In genomic region chr10:45515630-45516029, GRCh38 we compare ENCODE assay signal across 13 cellular contexts.
"Had no signal": no experiment of that assay in that cellular context is flagged by ENCODE, and none has a peak within 500 bp of the region (broad histone marks: within the 10 kb centered on the region; RNA-seq: fewer than 3 reads in every experiment).

No MANE protein-coding gene starts in this region.

- H3K27ac Mint-ChIP-seq: activated CD4-positive, alpha-beta memory T cell treated with anti-CD3 and anti-CD28 coated beads, Interleukin-2, amount 10 ng/mL, durations not matched to agents 7 days and 5 days; activated naive CD8-positive, alpha-beta T cell treated with anti-CD3 and anti-CD28 coated beads, Interleukin-2, amount 10 ng/mL, durations not matched to agents 7 days and 5 days; nephron progenitor cell; T-helper 1 cell treated with Interleukin-12 subunit alpha and Interleukin-12 subunit beta and Interleukin-4 antibody, amounts not matched to agents 30 μg/mL and 1 μg/mL, for 36 hours had no signal

- H3K4me1 Mint-ChIP-seq: activated CD4-positive, alpha-beta memory T cell treated with anti-CD3 and anti-CD28 coated beads, Interleukin-2, amount 10 ng/mL, durations not matched to agents 7 days and 5 days had no signal

- H3K27ac ChIP-seq: brain microvascular endothelial cell had no signal

- H3K9me3 Mint-ChIP-seq: activated CD4-positive, alpha-beta memory T cell treated with anti-CD3 and anti-CD28 coated beads, Interleukin-2, amount 10 ng/mL, durations not matched to agents 7 days and 5 days; activated naive CD8-positive, alpha-beta T cell treated with anti-CD3 and anti-CD28 coated beads, Interleukin-2, amount 10 ng/mL, durations not matched to agents 7 days and 5 days; central memory CD8-positive, alpha-beta T cell; T-helper 1 cell treated with Interleukin-12 subunit alpha and Interleukin-12 subunit beta and Interleukin-4 antibody, amounts not matched to agents 30 μg/mL and 1 μg/mL, for 36 hours had no signal

- H3K4me3 Mint-ChIP-seq: activated CD4-positive, alpha-beta memory T cell treated with anti-CD3 and anti-CD28 coated beads, Interleukin-2, amount 10 ng/mL, durations not matched to agents 7 days and 5 days; activated naive CD8-positive, alpha-beta T cell treated with anti-CD3 and anti-CD28 coated beads, Interleukin-2, amount 10 ng/mL, durations not matched to agents 7 days and 5 days; central memory CD8-positive, alpha-beta T cell; nephron progenitor cell; T-helper 1 cell treated with Interleukin-12 subunit alpha and Interleukin-12 subunit beta and Interleukin-4 antibody, amounts not matched to agents 30 μg/mL and 1 μg/mL, for 36 hours had no signal

- H3K36me3 Mint-ChIP-seq: activated naive CD8-positive, alpha-beta T cell treated with anti-CD3 and anti-CD28 coated beads, Interleukin-2, amount 10 ng/mL, durations not matched to agents 7 days and 5 days had no signal

- H3K27me3 ChIP-seq: brain microvascular endothelial cell had no signal

- H3K36me3 ChIP-seq: brain microvascular endothelial cell had no signal

- DNase-seq: activated CD4-positive, alpha-beta memory T cell treated with anti-CD3 and anti-CD28 coated beads, Interleukin-2, amount 10 ng/mL, durations not matched to agents 7 days and 5 days; activated CD4-positive, alpha-beta T cell treated with anti-CD3 and anti-CD28 coated beads for 4 hours; activated CD8-positive, alpha-beta memory T cell treated with anti-CD3 and anti-CD28 coated beads, Interleukin-2, amount 50 U/mL, for 4 hours; activated gamma-delta T cell treated with Interleukin-2 at 50 U/mL for 16 hours; activated naive CD8-positive, alpha-beta T cell treated with anti-CD3 and anti-CD28 coated beads, Interleukin-2, amount 10 ng/mL, durations not matched to agents 7 days and 5 days; brain microvascular endothelial cell; cortex of kidney; effector CD4-positive, alpha-beta T cell; kidney glomerular epithelial cell; nephron progenitor cell; stimulated activated CD4-positive, alpha-beta T cell treated with anti-CD3 and anti-CD28 coated beads, Interleukin-1b, Interleukin-23, amount 100 ng/mL, for 48 hours had no signal

- H3K27me3 Mint-ChIP-seq: activated CD4-positive, alpha-beta memory T cell treated with anti-CD3 and anti-CD28 coated beads, Interleukin-2, amount 10 ng/mL, durations not matched to agents 7 days and 5 days; activated naive CD8-positive, alpha-beta T cell treated with anti-CD3 and anti-CD28 coated beads, Interleukin-2, amount 10 ng/mL, durations not matched to agents 7 days and 5 days; central memory CD8-positive, alpha-beta T cell had no signal
